Comparison of ENCODE assay signal across 39 cellular contexts in genomic region chr3:55911256-55911655, GRCh38.
"Had no signal": no experiment of that assay in that cellular context is flagged by ENCODE, and none has a peak within 500 bp of the region (broad histone marks: within the 10 kb centered on the region; RNA-seq: fewer than 3 reads in every experiment).

No MANE protein-coding gene starts in this region.

- H3K4me3 ChIP-seq: adrenal gland, ascending aorta, body of pancreas, breast epithelium, cardiac muscle cell had no signal

- H3K27ac Mint-ChIP-seq: activated naive CD4-positive, alpha-beta T cell treated with anti-CD3 and anti-CD28 coated beads for 36 hours; activated naive CD4-positive, alpha-beta T cell treated with anti-CD3 and anti-CD28 coated beads, Interleukin-2, amount 10 ng/mL, durations not matched to agents 7 days and 5 days; activated naive CD4-positive, alpha-beta T cell treated with anti-CD3 and anti-CD28 coated beads, Interleukin-2, amount 50 U/mL, for 24 hours; activated naive CD4-positive, alpha-beta T cell treated with anti-CD3 and anti-CD28 coated beads, Interleukin-2, amount 50 U/mL, for 72 hours; activated naive CD8-positive, alpha-beta T cell; activated naive CD8-positive, alpha-beta T cell treated with anti-CD3 and anti-CD28 coated beads for 36 hours; activated naive CD8-positive, alpha-beta T cell treated with anti-CD3 and anti-CD28 coated beads, Interleukin-2, amount 10 ng/mL, durations not matched to agents 7 days and 5 days; activated naive CD8-positive, alpha-beta T cell treated with anti-CD3 and anti-CD28 coated beads, Interleukin-2, amount 50 U/mL, for 24 hours; activated T-cell treated with anti-CD3 and anti-CD28 coated beads, Interleukin-2, amount 50 U/mL, for 24 hours; activated T-cell treated with anti-CD3 and anti-CD28 coated beads, Interleukin-2, amount 50 U/mL, for 72 hours; activated T-helper 1 cell treated with anti-CD3 and anti-CD28 coated beads, Interleukin-12 subunit alpha, Interleukin-12 subunit beta, Interleukin-2, Interleukin-4 antibody, amounts not matched to agents 30 ng/mL and 10 ng/mL and 1 ng/mL, durations not matched to agents 14 hours and 24 hours and 36 hours; activated T-helper 17 cell treated with anti-CD3 and anti-CD28 coated beads, Interleukin-2, amount 50 U/mL, for 72 hours; activated T-helper 2 cell treated with anti-CD3 and anti-CD28 coated beads, Interferon-gamma antibody, Interleukin-2, Interleukin-4, amounts not matched to agents 10 μg/mL and 5 μg/mL and 100 μg/mL, durations not matched to agents 14 hours and 24 hours and 36 hours; brain had no signal

- H3K27ac ChIP-seq: adrenal gland, ascending aorta, body of pancreas, brain microvascular endothelial cell, breast epithelium, cardiac muscle cell had no signal

- H3K4me3 Mint-ChIP-seq: activated naive CD4-positive, alpha-beta T cell treated with anti-CD3 and anti-CD28 coated beads for 36 hours; activated naive CD4-positive, alpha-beta T cell treated with anti-CD3 and anti-CD28 coated beads, Interleukin-2, amount 10 ng/mL, durations not matched to agents 7 days and 5 days; activated naive CD4-positive, alpha-beta T cell treated with anti-CD3 and anti-CD28 coated beads, Interleukin-2, amount 50 U/mL, for 24 hours; activated naive CD8-positive, alpha-beta T cell; activated naive CD8-positive, alpha-beta T cell treated with anti-CD3 and anti-CD28 coated beads for 36 hours; activated naive CD8-positive, alpha-beta T cell treated with anti-CD3 and anti-CD28 coated beads, Interleukin-2, amount 10 ng/mL, durations not matched to agents 7 days and 5 days; activated naive CD8-positive, alpha-beta T cell treated with anti-CD3 and anti-CD28 coated beads, Interleukin-2, amount 50 U/mL, for 24 hours; activated T-cell treated with anti-CD3 and anti-CD28 coated beads, Interleukin-2, amount 50 U/mL, for 24 hours; activated T-cell treated with anti-CD3 and anti-CD28 coated beads, Interleukin-2, amount 50 U/mL, for 4 hours; activated T-cell treated with anti-CD3 and anti-CD28 coated beads, Interleukin-2, amount 50 U/mL, for 72 hours; activated T-helper 1 cell treated with anti-CD3 and anti-CD28 coated beads, Interleukin-12 subunit alpha, Interleukin-12 subunit beta, Interleukin-2, Interleukin-4 antibody, amounts not matched to agents 30 ng/mL and 10 ng/mL and 1 ng/mL, durations not matched to agents 14 hours and 24 hours and 36 hours; activated T-helper 17 cell treated with anti-CD3 and anti-CD28 coated beads, Interleukin-2, amount 50 U/mL, for 72 hours; brain; central memory CD8-positive, alpha-beta T cell had no signal

- DNase-seq: activated effector memory CD4-positive, alpha-beta T cell treated with anti-CD3 and anti-CD28 coated beads, Interleukin-2, amount 50 U/mL, for 16 hours; activated effector memory CD4-positive, alpha-beta T cell treated with Interleukin-2 at 50 U/mL for 16 hours; activated gamma-delta T cell; activated gamma-delta T cell treated with Interleukin-2 at 50 U/mL for 16 hours; activated naive CD4-positive, alpha-beta T cell; activated naive CD4-positive, alpha-beta T cell treated with anti-CD3 and anti-CD28 coated beads for 36 hours; activated naive CD4-positive, alpha-beta T cell treated with anti-CD3 and anti-CD28 coated beads, Interleukin-2, amount 10 ng/mL, durations not matched to agents 7 days and 5 days; activated naive CD4-positive, alpha-beta T cell treated with anti-CD3 and anti-CD28 coated beads, Interleukin-2, amount 50 U/mL, for 16 hours; activated naive CD4-positive, alpha-beta T cell treated with Interleukin-2 at 50 U/mL for 16 hours; activated naive CD8-positive, alpha-beta T cell treated with anti-CD3 and anti-CD28 coated beads for 36 hours; activated naive CD8-positive, alpha-beta T cell treated with anti-CD3 and anti-CD28 coated beads, Interleukin-2, amount 10 ng/mL, durations not matched to agents 7 days and 5 days; activated naive CD8-positive, alpha-beta T cell treated with anti-CD3 and anti-CD28 coated beads, Interleukin-2, amount 50 U/mL, for 24 hours; activated T-cell treated with anti-CD3 and anti-CD28 coated beads for 4 hours; activated T-cell treated with anti-CD3 and anti-CD28 coated beads, Interleukin-2, amount 50 U/mL, for 1 hour; activated T-cell treated with anti-CD3 and anti-CD28 coated beads, Interleukin-2, amount 50 U/mL, for 24 hours; activated T-cell treated with anti-CD3 and anti-CD28 coated beads, Interleukin-2, amount 50 U/mL, for 4 hours; activated T-cell treated with anti-CD3 and anti-CD28 coated beads, Interleukin-2, amount 50 U/mL, for 48 hours; activated T-cell treated with anti-CD3 and anti-CD28 coated beads, Interleukin-2, amount 50 U/mL, for 72 hours; adrenal gland; amniotic stem cell; amygdala; anterior cingulate cortex; aorta; body of pancreas; brain microvascular endothelial cell; caudate nucleus; central memory CD4-positive, alpha-beta T cell; cerebellar nuclear complex had no signal

- H3K9me3 Mint-ChIP-seq: activated naive CD4-positive, alpha-beta T cell treated with anti-CD3 and anti-CD28 coated beads, Interleukin-2, amount 50 U/mL, for 24 hours; activated naive CD8-positive, alpha-beta T cell treated with anti-CD3 and anti-CD28 coated beads for 36 hours; activated naive CD8-positive, alpha-beta T cell treated with anti-CD3 and anti-CD28 coated beads, Interleukin-2, amount 10 ng/mL, durations not matched to agents 7 days and 5 days; activated naive CD8-positive, alpha-beta T cell treated with anti-CD3 and anti-CD28 coated beads, Interleukin-2, amount 50 U/mL, for 24 hours; activated T-cell treated with anti-CD3 and anti-CD28 coated beads, Interleukin-2, amount 50 U/mL, for 24 hours; activated T-helper 1 cell treated with anti-CD3 and anti-CD28 coated beads, Interleukin-12 subunit alpha, Interleukin-12 subunit beta, Interleukin-2, Interleukin-4 antibody, amounts not matched to agents 30 ng/mL and 10 ng/mL and 1 ng/mL, durations not matched to agents 14 hours and 24 hours and 36 hours; activated T-helper 17 cell treated with anti-CD3 and anti-CD28 coated beads, Interleukin-2, amount 50 U/mL, for 72 hours; activated T-helper 2 cell treated with anti-CD3 and anti-CD28 coated beads, Interferon-gamma antibody, Interleukin-2, Interleukin-4, amounts not matched to agents 10 μg/mL and 5 μg/mL and 100 μg/mL, durations not matched to agents 14 hours and 24 hours and 36 hours; brain had no signal

- H3K4me1 ChIP-seq: adrenal gland, ascending aorta, breast epithelium had no signal

- H3K4me1 Mint-ChIP-seq: activated naive CD4-positive, alpha-beta T cell treated with anti-CD3 and anti-CD28 coated beads, Interleukin-2, amount 10 ng/mL, durations not matched to agents 7 days and 5 days; activated naive CD4-positive, alpha-beta T cell treated with anti-CD3 and anti-CD28 coated beads, Interleukin-2, amount 50 U/mL, for 24 hours; activated naive CD8-positive, alpha-beta T cell treated with anti-CD3 and anti-CD28 coated beads for 36 hours; activated naive CD8-positive, alpha-beta T cell treated with anti-CD3 and anti-CD28 coated beads, Interleukin-2, amount 10 ng/mL, durations not matched to agents 7 days and 5 days; activated naive CD8-positive, alpha-beta T cell treated with anti-CD3 and anti-CD28 coated beads, Interleukin-2, amount 50 U/mL, for 24 hours; activated T-helper 17 cell treated with anti-CD3 and anti-CD28 coated beads, Interleukin-2, amount 50 U/mL, for 72 hours; brain; central memory CD8-positive, alpha-beta T cell had no signal

- H3K36me3 ChIP-seq: adrenal gland, ascending aorta, brain microvascular endothelial cell, breast epithelium, cardiac muscle cell had no signal

- H3K27me3 ChIP-seq: adrenal gland, ascending aorta, body of pancreas, brain microvascular endothelial cell, breast epithelium, cardiac muscle cell had no signal

- ATAC-seq: activated naive CD4-positive, alpha-beta T cell treated with anti-CD3 and anti-CD28 coated beads, Interleukin-2, amount 50 U/mL, for 72 hours; activated naive CD8-positive, alpha-beta T cell treated with anti-CD3 and anti-CD28 coated beads, Interleukin-2, amount 50 U/mL, for 24 hours; activated T-cell treated with anti-CD3 and anti-CD28 coated beads, Interleukin-2, amount 50 U/mL, for 4 hours; activated T-cell treated with anti-CD3 and anti-CD28 coated beads, Interleukin-2, amount 50 U/mL, for 72 hours; activated T-helper 17 cell treated with anti-CD3 and anti-CD28 coated beads, Interleukin-2, amount 50 U/mL, for 72 hours; body of pancreas had no signal

- H3K9me3 ChIP-seq: adrenal gland, ascending aorta, body of pancreas, breast epithelium had no signal

- H3K36me3 Mint-ChIP-seq: activated naive CD4-positive, alpha-beta T cell treated with anti-CD3 and anti-CD28 coated beads, Interleukin-2, amount 10 ng/mL, durations not matched to agents 7 days and 5 days; activated naive CD4-positive, alpha-beta T cell treated with anti-CD3 and anti-CD28 coated beads, Interleukin-2, amount 50 U/mL, for 24 hours; activated naive CD4-positive, alpha-beta T cell treated with anti-CD3 and anti-CD28 coated beads, Interleukin-2, amount 50 U/mL, for 72 hours; activated naive CD8-positive, alpha-beta T cell; activated naive CD8-positive, alpha-beta T cell treated with anti-CD3 and anti-CD28 coated beads for 36 hours; activated naive CD8-positive, alpha-beta T cell treated with anti-CD3 and anti-CD28 coated beads, Interleukin-2, amount 10 ng/mL, durations not matched to agents 7 days and 5 days; brain had no signal

- H3K27me3 Mint-ChIP-seq: activated naive CD4-positive, alpha-beta T cell treated with anti-CD3 and anti-CD28 coated beads, Interleukin-2, amount 10 ng/mL, durations not matched to agents 7 days and 5 days; activated naive CD8-positive, alpha-beta T cell treated with anti-CD3 and anti-CD28 coated beads for 36 hours; activated naive CD8-positive, alpha-beta T cell treated with anti-CD3 and anti-CD28 coated beads, Interleukin-2, amount 10 ng/mL, durations not matched to agents 7 days and 5 days; activated T-cell treated with anti-CD3 and anti-CD28 coated beads, Interleukin-2, amount 50 U/mL, for 24 hours; activated T-helper 17 cell treated with anti-CD3 and anti-CD28 coated beads, Interleukin-2, amount 50 U/mL, for 72 hours; central memory CD8-positive, alpha-beta T cell had no signal
